In the genomic region with DNA sequence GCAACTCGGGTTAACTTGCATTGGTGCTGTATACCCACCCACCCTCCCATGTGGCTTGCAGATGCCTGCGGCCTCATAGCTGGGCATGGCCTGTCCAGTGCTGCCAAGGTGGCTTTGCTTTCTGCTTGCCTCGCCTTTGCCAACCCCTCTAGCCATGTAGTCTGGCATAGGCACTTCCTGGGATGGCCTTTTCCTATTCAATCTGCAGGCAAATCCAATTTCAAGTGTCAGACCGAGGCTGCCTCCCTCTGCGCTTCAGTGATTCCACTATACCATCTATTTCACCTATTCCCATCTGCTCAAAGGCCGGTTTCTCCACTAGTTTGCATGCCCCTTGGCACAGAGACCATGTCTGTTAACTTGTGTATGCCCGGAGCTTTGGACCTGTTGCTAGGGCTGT, we compare ENCODE assay signal across 31 cellular contexts. TPM values are rescaled to one million over a fixed set of nuclear protein-coding genes. Genes with fewer than 3 reads are reported as not detected.
"Had no signal": no experiment of that assay in that cellular context is flagged by ENCODE, and none has a peak within 500 bp of the region (broad histone marks: within the 10 kb centered on the region; RNA-seq: fewer than 3 reads in every experiment).

No MANE protein-coding gene starts in this region.

- H3K27me3 ChIP-seq: body of pancreas, hepatocyte, sigmoid colon, transverse colon, uterus had no signal

- H2AFZ ChIP-seq: hepatocyte had no signal

- H3K4me3 ChIP-seq: body of pancreas, cardiac muscle cell, hepatocyte, sigmoid colon, smooth muscle cell, transverse colon, uterus had no signal

- H3K4me2 ChIP-seq: hepatocyte, smooth muscle cell had no signal

- H3K79me2 ChIP-seq: hepatocyte had no signal

- DNase-seq: activated CD4-positive, alpha-beta T cell treated with anti-CD3 and anti-CD28 coated beads, Interleukin-2, amount 10 ng/mL, durations not matched to agents 7 days and 5 days; activated CD4-positive, CD25-positive, alpha-beta regulatory T cell treated with anti-CD3 and anti-CD28 coated beads, Interleukin-2, amount 50 U/mL, for 72 hours; activated CD8-positive, alpha-beta T cell treated with anti-CD3 and anti-CD28 coated beads for 36 hours; activated gamma-delta T cell; activated naive CD4-positive, alpha-beta T cell treated with anti-CD3 and anti-CD28 coated beads, Interleukin-2, amount 50 U/mL, for 16 hours; activated naive CD8-positive, alpha-beta T cell treated with anti-CD3 and anti-CD28 coated beads, Interleukin-2, amount 50 U/mL, for 24 hours; anterior cingulate cortex; body of pancreas; effector memory CD4-positive, alpha-beta T cell; glutamatergic neuron; immature natural killer cell; kidney glomerular epithelial cell; nephron progenitor cell; occipital lobe; posterior cingulate gyrus; sigmoid colon; stimulated activated CD4-positive, alpha-beta T cell treated with anti-CD3 and anti-CD28 coated beads, Interleukin-15, amount 100 ng/mL, for 24 hours; stimulated activated naive B cell treated with anti-CD40 and anti-IgM and Interleukin-4, amounts not matched to agents 10 μg/mL and 1 μg/mL and 100 μg/mL, for 72 hours; T-helper 2 cell; transverse colon; uterus; WERI-Rb-1 had no signal

- H3K36me3 ChIP-seq: cardiac muscle cell, sigmoid colon, transverse colon, uterus, WERI-Rb-1 had no signal

- H3K9me3 ChIP-seq: body of pancreas, sigmoid colon, transverse colon, uterus had no signal

- H3K27ac ChIP-seq: body of pancreas, cardiac muscle cell, hepatocyte, sigmoid colon, uterus, WERI-Rb-1 had no signal

RNA-seq across cellular contexts. Expression of a gene that starts 57.2 kb away (rescaled TPM):
- total RNA-seq: activated CD8-positive, alpha-beta T cell treated with anti-CD3 and anti-CD28 coated beads for 36 hours; activated T-helper 1 cell treated with anti-CD3 and anti-CD28 coated beads, Interleukin-12 subunit alpha, Interleukin-12 subunit beta, Interleukin-2, Interleukin-4 antibody, amounts not matched to agents 30 ng/mL and 10 ng/mL and 1 ng/mL, durations not matched to agents 14 hours and 24 hours and 36 hours; body of pancreas; cardiac muscle cell; dermis microvascular lymphatic vessel endothelial cell; endothelial cell of umbilical vein; frontal cortex; myocyte; occipital lobe; sigmoid colon; smooth muscle cell; temporal lobe; uterus had no signal
